30 cellular contexts compared by ENCODE assay signal in the genomic region with DNA sequence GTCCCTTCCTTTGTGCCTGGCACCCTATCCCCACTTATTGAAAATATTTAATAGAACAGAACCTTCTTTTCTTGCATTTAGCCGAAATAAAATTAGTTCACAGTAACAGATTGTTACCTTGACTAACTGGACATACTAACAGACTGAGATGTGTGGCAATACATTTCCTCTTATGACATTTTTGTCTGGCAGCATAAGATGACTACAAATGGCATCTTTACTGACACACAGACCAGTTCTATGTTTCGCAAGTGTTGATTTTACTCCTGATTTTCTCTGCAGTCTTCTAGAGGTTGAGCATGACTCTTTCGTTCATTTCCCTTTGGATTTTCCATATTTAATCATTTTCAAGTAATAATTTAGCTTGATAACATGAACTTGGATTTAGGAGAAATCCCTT.
"Had no signal": no experiment of that assay in that cellular context is flagged by ENCODE, and none has a peak within 500 bp of the region (broad histone marks: within the 10 kb centered on the region; RNA-seq: fewer than 3 reads in every experiment).

No MANE protein-coding gene starts in this region.

- H3K4me3 ChIP-seq: ascending aorta, cardiac muscle cell had no signal

- H3K27ac ChIP-seq: ascending aorta, cardiac muscle cell, VCaP had no signal

- H3K4me1 ChIP-seq: ascending aorta had no signal

- H3K36me3 ChIP-seq: ascending aorta, cardiac muscle cell had no signal

- FAIRE-seq: TTC549 had no signal

- H3K27me3 ChIP-seq: ascending aorta, cardiac muscle cell had no signal

- H3K9me3 ChIP-seq: ascending aorta had no signal

- DNase-seq: activated B cell treated with CpG ODN at 0.5 μM for 24 hours; activated CD4-positive, alpha-beta memory T cell treated with anti-CD3 and anti-CD28 coated beads for 36 hours; activated CD4-positive, alpha-beta T cell treated with anti-CD3 and anti-CD28 coated beads for 4 hours; activated CD4-positive, alpha-beta T cell treated with anti-CD3 and anti-CD28 coated beads, Interleukin-2, amount 10 ng/mL, durations not matched to agents 24 days and 14 days; activated CD4-positive, alpha-beta T cell treated with anti-CD3 and anti-CD28 coated beads, Interleukin-2, amount 50 U/mL, for 1 hour; activated CD4-positive, alpha-beta T cell treated with anti-CD3 and anti-CD28 coated beads, Interleukin-2, amount 50 U/mL, for 4 hours; activated CD4-positive, CD25-positive, alpha-beta regulatory T cell treated with anti-CD3 and anti-CD28 coated beads, Interleukin-2, amount 50 U/mL, for 72 hours; activated CD8-positive, alpha-beta memory T cell treated with anti-CD3 and anti-CD28 coated beads, Interleukin-2, amount 50 U/mL, for 4 hours; activated CD8-positive, alpha-beta T cell treated with anti-CD3 and anti-CD28 coated beads for 36 hours; activated gamma-delta T cell; activated naive CD4-positive, alpha-beta T cell treated with anti-CD3 and anti-CD28 coated beads, Interleukin-2, amount 10 ng/mL, durations not matched to agents 7 days and 5 days; activated naive CD4-positive, alpha-beta T cell treated with Interleukin-2 at 50 U/mL for 16 hours; activated naive CD8-positive, alpha-beta T cell treated with anti-CD3 and anti-CD28 coated beads, Interleukin-2, amount 10 ng/mL, durations not matched to agents 7 days and 5 days; activated naive CD8-positive, alpha-beta T cell treated with anti-CD3 and anti-CD28 coated beads, Interleukin-2, amount 50 U/mL, for 24 hours; activated T-cell treated with anti-CD3 and anti-CD28 coated beads for 4 hours; activated T-cell treated with anti-CD3 and anti-CD28 coated beads, Interleukin-2, amount 50 U/mL, for 1 hour; activated T-cell treated with anti-CD3 and anti-CD28 coated beads, Interleukin-2, amount 50 U/mL, for 4 hours; activated T-cell treated with anti-CD3 and anti-CD28 coated beads, Interleukin-2, amount 50 U/mL, for 72 hours; amygdala; anterior cingulate cortex; caudate nucleus; cerebellar nuclear complex; T-helper 1 cell; T-helper 2 cell; T-helper 9 cell had no signal

- ATAC-seq: activated CD8-positive, alpha-beta T cell treated with anti-CD3 and anti-CD28 coated beads for 36 hours; activated naive CD8-positive, alpha-beta T cell treated with anti-CD3 and anti-CD28 coated beads, Interleukin-2, amount 50 U/mL, for 24 hours; activated T-cell treated with anti-CD3 and anti-CD28 coated beads, Interleukin-2, amount 50 U/mL, for 4 hours; activated T-cell treated with anti-CD3 and anti-CD28 coated beads, Interleukin-2, amount 50 U/mL, for 72 hours; activated T-helper 17 cell treated with anti-CD3 and anti-CD28 coated beads, Interleukin-2, amount 50 U/mL, for 72 hours had no signal
